In the genomic region with DNA sequence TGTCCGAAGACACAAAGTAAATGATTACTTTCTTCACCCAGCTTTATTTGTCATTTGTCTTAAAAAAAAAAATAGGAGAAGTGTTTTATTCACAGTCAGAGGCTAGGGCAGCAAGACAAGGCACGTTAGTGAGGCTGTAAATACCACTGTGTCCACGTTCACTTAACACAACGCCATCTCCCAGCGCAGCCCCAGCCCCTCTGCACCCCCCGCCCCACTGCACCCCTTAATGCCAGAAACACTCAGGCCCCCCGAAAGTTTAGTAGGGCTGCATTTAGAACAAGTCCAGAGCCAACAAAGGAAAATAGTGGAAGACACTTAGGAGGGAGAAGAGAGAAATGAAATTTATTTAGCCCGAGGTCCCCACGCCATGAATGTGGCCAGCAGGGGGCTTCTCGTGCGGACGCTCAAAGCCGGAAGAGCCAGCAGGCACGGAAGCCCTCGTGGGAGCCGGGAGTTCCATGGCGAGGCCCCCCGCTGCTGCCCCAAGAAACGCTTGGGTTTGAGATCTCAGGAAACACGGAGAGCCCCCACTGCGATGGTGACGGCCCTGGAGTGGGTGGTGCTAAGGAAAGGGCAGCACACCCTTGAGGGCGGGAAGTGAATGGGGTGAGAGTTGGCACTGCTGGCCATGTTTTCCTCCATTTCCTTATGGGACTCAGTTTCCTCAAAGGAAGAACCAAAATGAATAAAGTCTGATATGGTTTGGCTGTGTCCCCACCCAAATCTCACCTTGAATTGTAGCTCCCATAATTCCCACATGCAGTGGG, we compare ENCODE assay signal across 8 cellular contexts. TPM values are rescaled to one million over a fixed set of nuclear protein-coding genes. Genes with fewer than 3 reads are reported as not detected.
DNase-seq lines count a peak whose midpoint lies in the region; TF ChIP-seq lines count a peak whose summit lies in the region.

No MANE protein-coding gene starts in this region.

- no peaks in the 10 kb centered on the region for H3K36me3 ChIP-seq in WERI-Rb-1
- no peaks in the 10 kb centered on the region for H3K36me3 ChIP-seq in kidney epithelial cell (ENCODE audit: control insufficient read depth, insufficient read depth, low read length)

- peaks cover 9% of the 10 kb centered on the region for H3K27me3 ChIP-seq in WERI-Rb-1 (ENCODE audit: insufficient read depth, low read depth, severe bottlenecking)
- H3K27me3 ChIP-seq in kidney epithelial cell (ENCODE audit: control insufficient read depth, insufficient read depth, low read length): no peaks in the 10 kb centered on the region

- H3K4me3 ChIP-seq in GM12864 (ENCODE audit: low read depth, low read length) (peak overlapping the region; percentile 0), WERI-Rb-1 (ENCODE audit: low read depth, low read length) (peak overlapping the region; percentile 21), kidney epithelial cell (ENCODE audit: low read depth, low read length) (peak overlapping the region; percentile 24)

- DNase-seq in GM12864 (ENCODE audit: low read depth) (no peak), WERI-Rb-1 (peak; percentile 57), cerebellar cortex (ENCODE audit: low spot score) (peak; percentile 5), kidney epithelial cell (ENCODE audit: low read depth) (no peak), T1000 (lab: John Stamatoyannopoulos, UW) (no peak), DMS153 (lab: John Stamatoyannopoulos, UW) (no peak)
- DNase-seq in stimulated activated CD4-positive, alpha-beta T cell treated with anti-CD3 and anti-CD28 coated beads, Interleukin-1b, Interleukin-23, amount 100 ng/mL, for 24 hours (ENCODE audit: low read depth in 4 of 4, low spot score in 1 of 4): peak in 3 of 4 experiments; percentile 15 to 36 (median 24)

- no peak overlapping the region; the same call in 1 of the 2 replicates for H3K27ac ChIP-seq in WERI-Rb-1

- peak; percentile 72 for TF ChIP-seq CTCF in GM12864 (IDR thresholded peaks at IDR 0.05; ENCODE audit: low read depth, low read length, missing control alignments)
- peak; percentile 67 for TF ChIP-seq CTCF in LNCAP (IDR thresholded peaks at IDR 0.05)
- TF ChIP-seq CTCF in WERI-Rb-1 (IDR thresholded peaks at IDR 0.05; ENCODE audit: low read depth, low read length): peak; percentile 77
- peak; percentile 83 for TF ChIP-seq CTCF in kidney epithelial cell (IDR thresholded peaks at IDR 0.05; ENCODE audit: insufficient read depth, low read length, poor library complexity, severe bottlenecking)

- H3K9me3 ChIP-seq in WERI-Rb-1 (ENCODE audit: severe bottlenecking): peaks cover 2% of the 10 kb centered on the region

RNA-seq across cellular contexts. Expression of gene IYD, which starts 50.2 kb away (rescaled TPM):
- total RNA-seq in kidney epithelial cell: not detected in 2 replicates

Comparison
In these comparisons a context has a peak if more than half of its experiments do, and no peak if none do; other contexts are left out.
1. DNase-seq: peak in WERI-Rb-1 (single experiment), cerebellar cortex (single experiment) and stimulated activated CD4-positive, alpha-beta T cell treated with anti-CD3 and anti-CD28 coated beads, Interleukin-1b, Interleukin-23, amount 100 ng/mL, for 24 hours (3 of 4); none in GM12864 (single experiment), kidney epithelial cell (single experiment), T1000 (single experiment) and DMS153 (single experiment).
2. Peak in every context shown above with its lines, with median percentiles within 50 percentile points of each other: H3K4me3 ChIP-seq and CTCF ChIP-seq.